1 cellular context compared by ENCODE assay signal in genomic region chr2:33322607-33323006, GRCh38.
TF ChIP-seq lines count a peak whose summit lies in the region.

No MANE protein-coding gene starts in this region.

TF ChIP-seq in WTC11, 78 proteins besides CTCF, POLR2A, EP300 and RAD21 (continued from another document):
- TF ChIP-seq USF2 (CRISPR knock-in tag; IDR thresholded peaks at IDR 0.05) (no peak), GRHL2 (CRISPR knock-in tag; IDR thresholded peaks at IDR 0.05; ENCODE audit: insufficient replicate concordance, severe bottlenecking) (no peak), CBFB (CRISPR knock-in tag; IDR thresholded peaks at IDR 0.05; ENCODE audit: low read depth) (no peak), FOXJ3 (CRISPR knock-in tag; IDR thresholded peaks at IDR 0.05; ENCODE audit: borderline replicate concordance) (no peak), ZNF671 (CRISPR knock-in tag; IDR thresholded peaks at IDR 0.05) (no peak)
- TF ChIP-seq, protein P1, sequence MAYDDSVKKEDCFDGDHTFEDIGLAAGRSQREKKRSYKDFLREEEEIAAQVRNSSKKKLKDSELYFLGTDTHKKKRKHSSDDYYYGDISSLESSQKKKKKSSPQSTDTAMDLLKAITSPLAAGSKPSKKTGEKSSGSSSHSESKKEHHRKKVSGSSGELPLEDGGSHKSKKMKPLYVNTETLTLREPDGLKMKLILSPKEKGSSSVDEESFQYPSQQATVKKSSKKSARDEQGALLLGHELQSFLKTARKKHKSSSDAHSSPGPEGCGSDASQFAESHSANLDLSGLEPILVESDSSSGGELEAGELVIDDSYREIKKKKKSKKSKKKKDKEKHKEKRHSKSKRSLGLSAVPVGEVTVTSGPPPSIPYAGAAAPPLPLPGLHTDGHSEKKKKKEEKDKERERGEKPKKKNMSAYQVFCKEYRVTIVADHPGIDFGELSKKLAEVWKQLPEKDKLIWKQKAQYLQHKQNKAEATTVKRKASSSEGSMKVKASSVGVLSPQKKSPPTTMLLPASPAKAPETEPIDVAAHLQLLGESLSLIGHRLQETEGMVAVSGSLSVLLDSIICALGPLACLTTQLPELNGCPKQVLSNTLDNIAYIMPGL (CRISPR knock-in tag; IDR thresholded peaks at IDR 0.05): no peak
